ENCODE assay signal across 10 cellular contexts in the genomic region with DNA sequence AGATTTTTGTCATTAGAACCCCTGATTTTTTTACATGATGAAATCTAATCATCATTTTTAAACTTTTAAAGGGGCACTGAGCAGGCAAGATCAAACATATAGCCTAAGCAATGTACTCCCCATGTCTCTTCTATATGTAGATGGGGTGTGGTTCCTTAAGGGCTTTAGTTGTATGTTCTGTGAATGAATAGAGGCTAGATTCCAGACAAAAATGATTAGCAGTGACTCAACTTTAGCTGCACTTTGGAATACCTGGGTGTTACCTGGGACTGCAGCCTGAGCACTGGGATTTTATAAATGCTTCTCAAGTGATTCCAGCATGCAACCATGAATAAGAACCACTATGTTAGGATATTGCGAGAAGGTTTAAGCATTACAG.
DNase-seq lines count a peak whose midpoint lies in the region; ATAC-seq and TF ChIP-seq lines count a peak whose summit lies in the region.
"Had no signal": no experiment of that assay in that cellular context is flagged by ENCODE, and none has a peak within 500 bp of the region (broad histone marks: within the 10 kb centered on the region; RNA-seq: fewer than 3 reads in every experiment).

No MANE protein-coding gene starts in this region.

- TF ChIP-seq POLR2A in gastroesophageal sphincter (IDR thresholded peaks at IDR 0.05), result no peak
- no peak for TF ChIP-seq POLR2A in vagina (IDR thresholded peaks at IDR 0.05)

- peak overlapping the region; percentile 64 to 65 for H3K27ac ChIP-seq in right atrium auricular region
- peak overlapping the region in 3 of 4 donors; percentile 3 to 44 (median 21) for H3K27ac ChIP-seq in gastroesophageal sphincter
- peak overlapping the region; percentile 66 for H3K27ac ChIP-seq in vagina
- H3K27ac ChIP-seq: colonic mucosa had no signal

- ATAC-seq in Right ventricle myocardium superior (ENCODE audit: poor library complexity), result no peak
- no peak for ATAC-seq in gastroesophageal sphincter
- ATAC-seq: A549 had no signal

- no peak for TF ChIP-seq EP300 in gastroesophageal sphincter (IDR thresholded peaks at IDR 0.05)

- no peaks in the 10 kb centered on the region for H3K27me3 ChIP-seq in right atrium auricular region
- H3K27me3 ChIP-seq in gastroesophageal sphincter, result no peaks in the 10 kb centered on the region
- H3K27me3 ChIP-seq in vagina, result no peaks in the 10 kb centered on the region
- H3K27me3 ChIP-seq in H7 (ENCODE audit: control insufficient read depth, insufficient read depth, low read length), result no peaks in the 10 kb centered on the region
- H3K27me3 ChIP-seq: colonic mucosa had no signal

- H3K4me1 ChIP-seq in right atrium auricular region (peaks cover 0 to 17% of the 10 kb centered on the region in 2 donors), gastroesophageal sphincter (no peaks in the 10 kb centered on the region), vagina (peaks cover 23% of the 10 kb centered on the region)
- H3K4me1 ChIP-seq: colonic mucosa had no signal

- intact Hi-C loops in Right ventricle myocardium superior (cut with DNase I) (no loop called here), vagina (cut with DNase I) (no loop called here)

- DNase-seq in right atrium auricular region (ENCODE audit: low spot score) (no peak), Right ventricle myocardium superior (no peak), HPDE6-E6E7 (ENCODE audit: extremely low spot score) (peak; percentile 26), vagina (ENCODE audit: extremely low spot score in 2 of 2) (no peak), Ammon's horn (ENCODE audit: low spot score) (no peak), H7 (no peak), T-helper 1 cell (no peak)
- DNase-seq: colonic mucosa had no signal

- no peaks in the 10 kb centered on the region for H3K36me3 ChIP-seq in right atrium auricular region
- no peaks in the 10 kb centered on the region for H3K36me3 ChIP-seq in gastroesophageal sphincter
- no peaks in the 10 kb centered on the region for H3K36me3 ChIP-seq in vagina
- H3K36me3 ChIP-seq in H7 (replicated peaks; ENCODE audit: control insufficient read depth, insufficient read depth, low read length), result no peaks in the 10 kb centered on the region
- H3K36me3 ChIP-seq: colonic mucosa had no signal

- no peaks in the 10 kb centered on the region for H3K9me3 ChIP-seq in right atrium auricular region
- H3K9me3 ChIP-seq in gastroesophageal sphincter, result no peaks in the 10 kb centered on the region
- H3K9me3 ChIP-seq in vagina, result no peaks in the 10 kb centered on the region
- H3K9me3 ChIP-seq: colonic mucosa had no signal

- H3K4me3 ChIP-seq in right atrium auricular region (no peak overlapping the region), gastroesophageal sphincter (no peak overlapping the region), vagina (no peak overlapping the region), H7 (ENCODE audit: insufficient read depth, low read depth, low read length) (no peak overlapping the region)
- H3K4me3 ChIP-seq: A549, colonic mucosa had no signal

- 94 to 100% methylated on average over 1 of the region's 1 CpG for WGBS in gastroesophageal sphincter (ENCODE audit: low coverage in 1 of 2), 2 donors

- TF ChIP-seq CTCF in right atrium auricular region (IDR thresholded peaks at IDR 0.05), result no peak
- no peak for TF ChIP-seq CTCF in gastroesophageal sphincter (IDR thresholded peaks at IDR 0.05)
- TF ChIP-seq CTCF in vagina (IDR thresholded peaks at IDR 0.05), result no peak
